ENCODE assay signal across 24 cellular contexts in the genomic region with DNA sequence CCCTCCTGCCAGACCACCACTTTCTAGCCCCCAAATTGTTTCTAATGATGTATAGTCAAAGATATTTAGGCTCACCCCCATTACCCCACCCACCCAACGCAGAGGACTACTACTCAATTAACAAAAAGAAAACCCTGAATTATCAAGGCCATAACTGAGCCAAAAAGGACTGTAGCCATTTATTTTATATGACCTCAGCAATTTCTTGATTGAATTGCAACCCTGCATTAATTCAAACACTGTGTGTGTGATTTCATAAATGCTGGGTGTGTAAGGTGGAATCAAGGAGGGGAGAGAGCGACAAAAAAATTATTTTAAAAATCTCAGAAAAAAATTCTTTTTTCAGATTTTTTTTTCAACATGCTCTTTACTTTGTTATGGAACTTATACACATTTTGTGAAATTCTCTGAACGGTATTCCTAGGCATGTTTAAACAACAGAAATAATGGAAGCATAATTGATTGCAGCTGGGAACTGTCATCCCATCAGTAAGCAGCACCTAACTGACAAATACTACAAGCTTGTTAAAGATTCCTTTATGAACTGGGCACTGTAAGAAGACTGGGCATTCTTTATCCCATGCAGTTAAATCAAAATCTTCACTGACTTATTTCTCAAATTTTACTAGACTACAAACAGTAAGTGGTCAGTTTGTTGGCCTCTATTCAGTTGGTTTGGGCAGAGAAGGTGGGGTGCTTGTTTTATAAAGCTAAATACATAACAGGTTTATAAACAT.
"Had no signal": no experiment of that assay in that cellular context is flagged by ENCODE, and none has a peak within 500 bp of the region (broad histone marks: within the 10 kb centered on the region; RNA-seq: fewer than 3 reads in every experiment).

No MANE protein-coding gene starts in this region.

- H3K27ac ChIP-seq: esophagus muscularis mucosa, neutrophil, psoas muscle, stomach, tibial artery, WERI-Rb-1 had no signal

- H3K27me3 ChIP-seq: breast epithelium, esophagus muscularis mucosa, neutrophil, stomach, tibial artery had no signal

- H3K4me3 ChIP-seq: breast epithelium, esophagus muscularis mucosa, psoas muscle, stomach, tibial artery had no signal

- H3K36me3 ChIP-seq: breast epithelium, esophagus muscularis mucosa, neutrophil, stomach, tibial artery, WERI-Rb-1 had no signal

- ATAC-seq: activated CD4-positive, CD25-positive, alpha-beta regulatory T cell treated with anti-CD3 and anti-CD28 coated beads, Interleukin-2, amount 50 U/mL, for 24 hours; stimulated activated naive B cell treated with anti-CD40 and anti-IgM and Interleukin-4, amounts not matched to agents 10 μg/mL and 1 μg/mL and 100 μg/mL, for 72 hours; T-helper 17 cell had no signal

- H3K4me1 ChIP-seq: breast epithelium, psoas muscle had no signal

- H3K9me3 ChIP-seq: breast epithelium, esophagus muscularis mucosa, neutrophil, psoas muscle, stomach, tibial artery had no signal

- DNase-seq: activated CD4-positive, alpha-beta memory T cell treated with anti-CD3 and anti-CD28 coated beads for 36 hours; activated CD4-positive, alpha-beta T cell treated with anti-CD3 and anti-CD28 coated beads, Interleukin-2, amount 10 ng/mL, durations not matched to agents 24 days and 14 days; activated CD8-positive, alpha-beta memory T cell treated with anti-CD3 and anti-CD28 coated beads, Interleukin-2, amount 50 U/mL, for 4 hours; activated effector memory CD4-positive, alpha-beta T cell treated with anti-CD3 and anti-CD28 coated beads, Interleukin-2, amount 50 U/mL, for 16 hours; activated naive CD4-positive, alpha-beta T cell treated with anti-CD3 and anti-CD28 coated beads for 36 hours; activated naive CD8-positive, alpha-beta T cell treated with anti-CD3 and anti-CD28 coated beads, Interleukin-2, amount 10 ng/mL, durations not matched to agents 7 days and 5 days; activated T-cell treated with anti-CD3 and anti-CD28 coated beads, Interleukin-2, amount 50 U/mL, for 1 hour; dermis blood vessel endothelial cell; effector CD4-positive, alpha-beta T cell; naive B cell; nephron progenitor cell; stimulated activated CD4-positive, alpha-beta T cell treated with anti-CD3 and anti-CD28 coated beads, Interleukin-15, amount 100 ng/mL, for 24 hours; stimulated activated CD4-positive, alpha-beta T cell treated with anti-CD3 and anti-CD28 coated beads, Interleukin-2, amount 100 ng/mL, for 24 hours; stimulated activated naive B cell treated with anti-CD40 and anti-IgM and Interleukin-4, amounts not matched to agents 10 μg/mL and 1 μg/mL and 100 μg/mL, for 72 hours; stomach; T-helper 17 cell; T1000; WERI-Rb-1 had no signal
